In genomic region chr4:14335872-14336271, GRCh38 we compare ENCODE assay signal across 22 cellular contexts.
DNase-seq lines count a peak whose midpoint lies in the region; ATAC-seq and TF ChIP-seq lines count a peak whose summit lies in the region.
"Had no signal": no experiment of that assay in that cellular context is flagged by ENCODE, and none has a peak within 500 bp of the region (broad histone marks: within the 10 kb centered on the region; RNA-seq: fewer than 3 reads in every experiment).

No MANE protein-coding gene starts in this region.

- peaks cover 0 to 6% (median 0%) of the 10 kb centered on the region in 12 donors for H3K9me3 ChIP-seq in heart left ventricle
- no peaks in the 10 kb centered on the region for H3K9me3 ChIP-seq in right atrium auricular region
- H3K9me3 ChIP-seq in A673 (ENCODE audit: low read depth, low read length, poor library complexity, severe bottlenecking): no peaks in the 10 kb centered on the region
- H3K9me3 ChIP-seq: A549, BE2C, BLaER1 had no signal

- no TSS peak for BruUV-seq in A673 (replicated peaks; lab: Mats Ljungman, UMichigan)

- ATAC-seq in Right ventricle myocardium inferior (peak; percentile 37), heart left ventricle (peak in 3 of 4 donors; percentile 76 to 86 (median 82))
- ATAC-seq: A549, GM12878 had no signal

- TF ChIP-seq POLR2A in heart left ventricle (IDR thresholded peaks at IDR 0.05): no peak

- WGBS in heart left ventricle, 4 donors: 49 to 73% (median 51%) methylated on average over 3 of the region's 3 CpGs

- DNase-seq in Right ventricle myocardium inferior (ENCODE audit: missing footprints) (no peak), cardiac septum (ENCODE audit: low spot score) (no peak), heart left ventricle (no peak), right atrium auricular region (ENCODE audit: low spot score) (no peak), A673 (ENCODE audit: low spot score) (no peak)
- DNase-seq: ACHN; BE2C; C1 segment of cervical spinal cord; CD4-positive, alpha-beta memory T cell; CD4-positive, CD25-positive, alpha-beta regulatory T cell; CD8-positive, alpha-beta memory T cell; COR-L47; DMS 273 treated with DMSO at 0.1 percent for 48 hours; DMS153; DMS53; DMS79; DND-41; GDM1 had no signal

- H3K27me3 ChIP-seq in heart left ventricle: no peaks in the 10 kb centered on the region
- H3K27me3 ChIP-seq in right atrium auricular region: no peaks in the 10 kb centered on the region
- no peaks in the 10 kb centered on the region for H3K27me3 ChIP-seq in A673 (replicated peaks; ENCODE audit: insufficient read depth, low read depth, low read length, poor library complexity)
- H3K27me3 ChIP-seq: BE2C, BLaER1 had no signal

- H3K4me1 ChIP-seq in heart left ventricle: no peaks in the 10 kb centered on the region
- no peaks in the 10 kb centered on the region for H3K4me1 ChIP-seq in right atrium auricular region
- peaks cover 58% of the 10 kb centered on the region for H3K4me1 ChIP-seq in A673 (ENCODE audit: insufficient read depth, low read length, poor library complexity, severe bottlenecking)
- H3K4me1 ChIP-seq: A549, BE2C, BLaER1 had no signal

- H3K27ac ChIP-seq in heart left ventricle (no peak overlapping the region), right atrium auricular region (no peak overlapping the region), A673 (ENCODE audit: low read depth, low read length, poor library complexity, severe bottlenecking) (peak overlapping the region; percentile 57)
- H3K27ac ChIP-seq: 22Rv1, A549, BLaER1 had no signal

- H3K36me3 ChIP-seq in heart left ventricle (no peaks in the 10 kb centered on the region), right atrium auricular region (no peaks in the 10 kb centered on the region), A673 (ENCODE audit: insufficient read depth, low read length, poor library complexity, severe bottlenecking) (no peaks in the 10 kb centered on the region)
- H3K36me3 ChIP-seq: BE2C, BLaER1 had no signal

- H3K4me3 ChIP-seq in heart left ventricle: no peak overlapping the region
- no peak overlapping the region for H3K4me3 ChIP-seq in right atrium auricular region
- H3K4me3 ChIP-seq in A673 (ENCODE audit: low read depth, low read length, poor library complexity, severe bottlenecking): no peak overlapping the region
- H3K4me3 ChIP-seq: A549, BLaER1, GM12878 had no signal

- POLR2A ChIA-PET in A673 (lab: Charles Lee; ENCODE audit: low non-redundant PET): no interaction called here

- intact Hi-C loops in Right ventricle myocardium inferior (cut with DNase I): no loop called here
- intact Hi-C loops in cardiac septum (cut with DNase I): no loop called here
- intact Hi-C loops in heart left ventricle (cut with DNase I): no loop called here
- intact Hi-C loops in A673 (cut with micrococcal nuclease; ENCODE audit: unreplicated experiment): no loop called here

- CTCF ChIA-PET in A673 (lab: Charles Lee): no interaction called here

- TF ChIP-seq CTCF in heart left ventricle (IDR thresholded peaks at IDR 0.05) (no peak), right atrium auricular region (IDR thresholded peaks at IDR 0.05) (no peak), A673 (conservative IDR thresholded peaks at IDR 0.05; ENCODE audit: low read depth, low read length) (no peak)
